Comparison of ENCODE assay signal across 8 cellular contexts in genomic region chr19:58386576-58387337, GRCh38. TPM values are rescaled to one million over a fixed set of nuclear protein-coding genes. Genes with fewer than 3 reads are reported as not detected.
A peak's percentile ranks its signal among the peaks of the same experiment; 100 is the strongest.
DNase-seq lines count a peak whose midpoint lies in the region; ATAC-seq and TF ChIP-seq lines count a peak whose summit lies in the region.

Gene RPS5 (plus strand): TSS chr19:58387269. CDS start chr19:58388138, 869 bp downstream.

- no peaks in the 10 kb centered on the region for H3K9me3 Mint-ChIP-seq in chondrocyte (ENCODE audit: low read depth)

- no peaks in the 10 kb centered on the region for H3K36me3 ChIP-seq in kidney epithelial cell (ENCODE audit: control insufficient read depth, insufficient read depth, low read length)

- ATAC-seq in HG03439 (IDR thresholded peaks at IDR 0.05; ENCODE audit: unreplicated experiment): peak; percentile 80

- peaks cover 40% of the 10 kb centered on the region for H3K4me1 Mint-ChIP-seq in chondrocyte (ENCODE audit: low read depth)

- peak within 1 kb of the TSS; percentile 97 for H3K27ac Mint-ChIP-seq in chondrocyte (ENCODE audit: unreplicated experiment)

- TF ChIP-seq CTCF in chondrocyte (IDR thresholded peaks at IDR 0.05): no peak
- TF ChIP-seq CTCF in kidney epithelial cell (IDR thresholded peaks at IDR 0.05; ENCODE audit: insufficient read depth, low read length, poor library complexity, severe bottlenecking): no peak

- TF ChIP-seq POLR2A in GM19193 (IDR thresholded peaks at IDR 0.05; ENCODE audit: extremely low read depth, insufficient read depth, insufficient read length): peak; percentile 98

- H3K27me3 ChIP-seq in kidney epithelial cell (ENCODE audit: control insufficient read depth, insufficient read depth, low read length): no peaks in the 10 kb centered on the region

- H3K27me3 Mint-ChIP-seq in chondrocyte (ENCODE audit: low read depth): no peaks in the 10 kb centered on the region

- H3K36me3 Mint-ChIP-seq in chondrocyte (ENCODE audit: low read depth): peaks cover 13% of the 10 kb centered on the region

- H3K4me3 ChIP-seq in kidney epithelial cell (ENCODE audit: low read depth, low read length): peak within 1 kb of the TSS; percentile 51

- peak within 1 kb of the TSS; percentile 95 for H3K4me3 Mint-ChIP-seq in chondrocyte (ENCODE audit: unreplicated experiment)

- DNase-seq in AML-193 (lab: John Stamatoyannopoulos, UW): peak; percentile 97 to 98
- DNase-seq in NCI-H510A treated with DMSO at 0.1 percent for 48 hours (lab: John Stamatoyannopoulos, UW): peak; percentile 92
- peak; percentile 91 for DNase-seq in activated CD4-positive, alpha-beta T cell treated with anti-CD3 and anti-CD28 coated beads for 24 hours (ENCODE audit: low read depth in 2 of 2)
- peak; percentile 97 for DNase-seq in chondrocyte (ENCODE audit: low spot score)
- peak; percentile 96 for DNase-seq in kidney epithelial cell (ENCODE audit: low read depth)
- DNase-seq in stimulated activated CD4-positive, alpha-beta T cell treated with anti-CD3 and anti-CD28 coated beads, Interleukin-15, amount 100 ng/mL, for 48 hours (ENCODE audit: low read depth in 2 of 2): peak; percentile 90 to 95

RNA-seq across cellular contexts. Expression of gene RPS5, which starts in this region (rescaled TPM):
- total RNA-seq in chondrocyte (624 to 792 TPM (median 634 TPM) in 3 replicates), kidney epithelial cell (2,403 and 2,550 TPM in 2 replicates)

Comparison
In these comparisons a context has a peak if more than half of its experiments do, and no peak if none do; other contexts are left out.
1. Peak in every context shown above with its lines: DNase-seq, ATAC-seq and H3K4me3 ChIP-seq.